In the genomic region with DNA sequence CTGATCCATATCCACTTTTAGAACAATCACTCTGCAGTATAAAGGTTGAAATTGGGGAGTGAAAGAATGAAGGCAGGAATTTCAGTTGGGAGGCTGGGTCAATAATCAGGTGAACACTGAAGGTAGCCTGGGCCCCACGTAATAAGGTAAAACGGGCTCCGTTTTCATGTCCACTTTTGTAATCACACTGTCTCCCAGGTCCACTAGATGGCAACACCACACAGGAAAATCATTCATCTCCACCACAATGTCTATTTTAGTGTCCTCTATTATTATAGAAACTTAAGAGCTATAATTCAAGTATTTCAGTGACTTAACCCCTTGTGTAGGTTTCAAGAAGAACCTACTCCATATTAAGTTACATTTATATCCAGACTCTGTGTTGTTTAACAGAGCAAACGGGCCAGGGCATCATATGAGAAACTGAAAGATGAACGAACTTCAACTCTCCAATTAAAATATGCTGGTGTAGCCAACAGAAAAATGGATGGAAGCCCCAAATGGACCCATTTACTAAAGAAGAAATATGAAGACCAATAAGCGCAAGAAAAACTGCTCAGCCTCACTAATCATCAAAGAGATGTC, we compare ENCODE assay signal across 9 cellular contexts. TPM values are rescaled to one million over a fixed set of nuclear protein-coding genes. Genes with fewer than 3 reads are reported as not detected.
DNase-seq lines count a peak whose midpoint lies in the region; ATAC-seq and TF ChIP-seq lines count a peak whose summit lies in the region.
"Had no signal": no experiment of that assay in that cellular context is flagged by ENCODE, and none has a peak within 500 bp of the region (broad histone marks: within the 10 kb centered on the region; RNA-seq: fewer than 3 reads in every experiment).

No MANE protein-coding gene starts in this region.

- H3K9ac ChIP-seq in DND-41 (ENCODE audit: low read depth, low read length) (no peak overlapping the region), Karpas-422 (ENCODE audit: low read length) (no peak overlapping the region)

- in situ Hi-C loops in astrocyte of the cerebellum (cut with HindIII; ENCODE audit: low sequenced_read_pairs): no loop called here

- H3K27ac ChIP-seq in DND-41 (ENCODE audit: low read length) (no peak overlapping the region), Karpas-422 (ENCODE audit: low read length) (no peak overlapping the region), gastroesophageal sphincter (no peak overlapping the region)
- H3K27ac ChIP-seq: SK-N-MC had no signal

- no peak overlapping the region for H3K4me2 ChIP-seq in DND-41 (ENCODE audit: insufficient read depth, low read length)
- H3K4me2 ChIP-seq in Karpas-422 (ENCODE audit: low read depth, low read length, poor library complexity, severe bottlenecking): no peak overlapping the region

- H3K27me3 ChIP-seq in DND-41 (ENCODE audit: insufficient read depth, low read length, poor library complexity) (peaks cover 5% of the 10 kb centered on the region), Karpas-422 (ENCODE audit: low read length) (no peaks in the 10 kb centered on the region), gastroesophageal sphincter (peaks cover 7% of the 10 kb centered on the region)

- intact Hi-C loops in posterior cingulate gyrus (cut with DNase I): no loop called here

- DNase-seq in DND-41 (no peak), Karpas-422 (peak; percentile 64), astrocyte of the cerebellum (ENCODE audit: low read depth) (no peak), left kidney (ENCODE audit: low read depth, low spot score) (peak; percentile 33), A172 (ENCODE audit: low spot score) (no peak), posterior cingulate gyrus (no peak)

- TF ChIP-seq CTCF in DND-41 (IDR thresholded peaks at IDR 0.05; ENCODE audit: borderline replicate concordance, extremely low read depth, low read length, poor library complexity, severe bottlenecking) (peak; percentile 54), astrocyte of the cerebellum (IDR thresholded peaks at IDR 0.05; ENCODE audit: low read depth, low read length, missing control alignments) (peak; percentile 27), gastroesophageal sphincter (IDR thresholded peaks at IDR 0.05) (peak in 1 of 4 experiments; percentile 22)

- TF ChIP-seq POLR2A in gastroesophageal sphincter (IDR thresholded peaks at IDR 0.05): no peak

- H3K9me2 ChIP-seq in Karpas-422 (replicated peaks; ENCODE audit: insufficient read depth, low read length): no peaks in the 10 kb centered on the region

- 47 to 50% methylated on average over 6 of the region's 6 CpGs for WGBS in gastroesophageal sphincter (ENCODE audit: low coverage in 1 of 2), 2 donors

- ATAC-seq in DND-41 (ENCODE audit: insufficient read depth, low read depth) (no peak), GM18517 (IDR thresholded peaks at IDR 0.05; ENCODE audit: unreplicated experiment) (no peak), gastroesophageal sphincter (no peak)

- H2AFZ ChIP-seq in DND-41 (ENCODE audit: low read depth, low read length): no peak overlapping the region
- no peak overlapping the region for H2AFZ ChIP-seq in Karpas-422 (ENCODE audit: low read length)

- H3K79me2 ChIP-seq in DND-41 (ENCODE audit: insufficient read depth, low read length): no peaks in the 10 kb centered on the region
- no peaks in the 10 kb centered on the region for H3K79me2 ChIP-seq in Karpas-422 (ENCODE audit: low read length)

- H3K4me1 ChIP-seq in DND-41 (ENCODE audit: insufficient read depth, low read length) (no peaks in the 10 kb centered on the region), Karpas-422 (ENCODE audit: low read length) (peaks cover 8% of the 10 kb centered on the region; the same call in 1 of the 2 replicates), gastroesophageal sphincter (no peaks in the 10 kb centered on the region)

- TF ChIP-seq EP300 in gastroesophageal sphincter (IDR thresholded peaks at IDR 0.05): no peak

- no peaks in the 10 kb centered on the region for H3K36me3 ChIP-seq in DND-41 (ENCODE audit: insufficient read depth, low read length)
- no peaks in the 10 kb centered on the region for H3K36me3 ChIP-seq in Karpas-422 (ENCODE audit: insufficient read depth, low read length)
- H3K36me3 ChIP-seq in gastroesophageal sphincter: no peaks in the 10 kb centered on the region

- H4K20me1 ChIP-seq in DND-41 (ENCODE audit: insufficient read depth, low read length) (no peaks in the 10 kb centered on the region), Karpas-422 (ENCODE audit: insufficient read depth, low read depth, low read length) (no peaks in the 10 kb centered on the region)

- H3K4me3 ChIP-seq in DND-41 (ENCODE audit: low read depth in 1 of 2, low read length in 2 of 2) (no peak overlapping the region), Karpas-422 (ENCODE audit: low read length) (no peak overlapping the region), astrocyte of the cerebellum (ENCODE audit: low read depth, low read length) (no peak overlapping the region), gastroesophageal sphincter (no peak overlapping the region)
- H3K4me3 ChIP-seq: SK-N-MC had no signal

- H3K9me3 ChIP-seq in DND-41 (ENCODE audit: insufficient read depth, low read length, severe bottlenecking): peaks cover 15% of the 10 kb centered on the region
- H3K9me3 ChIP-seq in Karpas-422 (ENCODE audit: low read length): peaks cover 18% of the 10 kb centered on the region
- peaks cover 0 to 27% (median 0%) of the 10 kb centered on the region in 3 donors for H3K9me3 ChIP-seq in gastroesophageal sphincter

RNA-seq across cellular contexts. Expression of gene MC3R, which starts 45.9 kb away (rescaled TPM):
- not detected in 2 replicates for total RNA-seq in Karpas-422 (2014; rRNA removed; shearing (Covaris generic); ENCODE audit: low replicate concordance)
- not detected in 2 replicates for total RNA-seq in A172 (2014; rRNA removed; shearing (Covaris generic))
- total RNA-seq in gastroesophageal sphincter: not detected

Comparison
In these comparisons a context has a peak if more than half of its experiments do, and no peak if none do; other contexts are left out.
1. DNase-seq: peak in Karpas-422 (single experiment) and left kidney (single experiment); none in DND-41 (single experiment), astrocyte of the cerebellum (single experiment), A172 (single experiment) and posterior cingulate gyrus (0 of 10).